In the genomic region with DNA sequence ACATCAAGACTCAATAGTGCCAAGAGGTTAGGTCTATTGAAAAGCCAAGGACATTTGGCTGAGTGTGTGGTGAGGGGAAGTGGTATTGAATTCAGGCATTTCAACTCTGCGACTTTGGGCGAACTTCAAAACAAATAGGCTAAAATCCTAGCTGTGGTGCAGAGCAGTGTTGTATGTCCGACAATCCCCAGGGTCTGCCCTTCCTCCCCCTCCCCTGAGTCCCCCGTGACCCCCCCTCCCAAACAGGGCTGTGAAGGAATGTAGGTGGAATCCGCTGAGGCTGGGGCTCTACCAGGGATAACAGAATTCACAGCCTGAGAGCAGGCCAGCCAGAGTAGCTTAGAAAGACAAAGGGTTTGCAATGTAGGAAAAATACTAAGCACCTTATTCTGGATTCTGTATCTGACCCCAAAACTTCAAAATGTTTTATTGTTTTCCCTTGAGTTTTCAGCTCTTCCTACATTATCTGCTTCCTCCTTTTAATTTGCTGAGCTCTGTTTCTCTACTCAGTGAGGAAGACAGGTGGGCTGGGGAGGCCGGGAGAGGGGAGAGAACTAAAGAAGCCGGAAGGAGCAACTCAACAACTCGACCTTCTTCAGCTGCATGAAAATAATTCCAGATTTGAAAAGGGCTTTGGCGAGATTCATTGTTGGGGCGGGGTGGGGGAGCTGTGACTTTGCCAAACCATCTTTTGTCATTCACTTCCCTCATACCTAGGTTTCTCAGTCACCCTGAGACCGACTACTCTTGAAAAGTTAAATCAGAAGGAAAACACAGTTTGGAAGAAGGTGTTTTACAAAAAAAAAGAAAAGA, we compare ENCODE assay signal across 14 cellular contexts.
DNase-seq lines count a peak whose midpoint lies in the region; ATAC-seq and TF ChIP-seq lines count a peak whose summit lies in the region.
"Had no signal": no experiment of that assay in that cellular context is flagged by ENCODE, and none has a peak within 500 bp of the region (broad histone marks: within the 10 kb centered on the region; RNA-seq: fewer than 3 reads in every experiment).

No MANE protein-coding gene starts in this region.

- DNase-seq in anterior cingulate cortex (lab: John Stamatoyannopoulos, UW), result peak in 32 of 58 donors; percentile 5 to 73 (median 19)
- DNase-seq in globus pallidus (ENCODE audit: low spot score), result peak; percentile 51
- DNase-seq in midbrain (lab: John Stamatoyannopoulos, UW), result peak; percentile 64
- no peak for DNase-seq in tibial artery
- DNase-seq in mucosa of gallbladder (ENCODE audit: low spot score), result no peak
- DNase-seq in Kasumi-1 (lab: John Stamatoyannopoulos, UW), result no peak
- DNase-seq: activated CD4-positive, alpha-beta T cell treated with anti-CD3 and anti-CD28 coated beads for 48 hours; CD8-positive, alpha-beta memory T cell; NCI-H187 treated with DMSO at 0.1 percent for 48 hours; NK-92 treated with Interleukin-12 subunit alpha and Interleukin-12 subunit beta, amount 100 ng/mL, for 24 hours; SW 1271 had no signal

- peaks cover 0 to 5% (median 0%) of the 10 kb centered on the region in 3 donors for H3K9me3 ChIP-seq in tibial artery

- TF ChIP-seq CTCF in tibial artery (IDR thresholded peaks at IDR 0.05), result no peak

- H3K36me3 ChIP-seq in tibial artery, result no peaks in the 10 kb centered on the region

- H3K27me3 ChIP-seq in tibial artery, result no peaks in the 10 kb centered on the region

- ATAC-seq in GM21786 (IDR thresholded peaks at IDR 0.05; ENCODE audit: unreplicated experiment) (no peak), HG02623 (IDR thresholded peaks at IDR 0.05; ENCODE audit: unreplicated experiment) (no peak)
- ATAC-seq: HepG2 had no signal

- no peak overlapping the region for H3K4me3 ChIP-seq in tibial artery

- intact Hi-C loops in tibial artery (cut with DNase I; ENCODE audit: low total_unique reads), result no loop called here

- peak overlapping the region; percentile 56 to 71 for H3K27ac ChIP-seq in tibial artery

- H3K4me1 ChIP-seq in tibial artery, result peaks cover 0 to 23% (median 16%) of the 10 kb centered on the region in 4 donors

Comparison
In these comparisons a context has a peak if more than half of its experiments do, and no peak if none do; other contexts are left out.
1. DNase-seq: peak in anterior cingulate cortex (32 of 58), globus pallidus (single experiment) and midbrain (single experiment); none in tibial artery (0 of 2), mucosa of gallbladder (single experiment) and Kasumi-1 (0 of 2).